8 cellular contexts compared by ENCODE assay signal in the genomic region with DNA sequence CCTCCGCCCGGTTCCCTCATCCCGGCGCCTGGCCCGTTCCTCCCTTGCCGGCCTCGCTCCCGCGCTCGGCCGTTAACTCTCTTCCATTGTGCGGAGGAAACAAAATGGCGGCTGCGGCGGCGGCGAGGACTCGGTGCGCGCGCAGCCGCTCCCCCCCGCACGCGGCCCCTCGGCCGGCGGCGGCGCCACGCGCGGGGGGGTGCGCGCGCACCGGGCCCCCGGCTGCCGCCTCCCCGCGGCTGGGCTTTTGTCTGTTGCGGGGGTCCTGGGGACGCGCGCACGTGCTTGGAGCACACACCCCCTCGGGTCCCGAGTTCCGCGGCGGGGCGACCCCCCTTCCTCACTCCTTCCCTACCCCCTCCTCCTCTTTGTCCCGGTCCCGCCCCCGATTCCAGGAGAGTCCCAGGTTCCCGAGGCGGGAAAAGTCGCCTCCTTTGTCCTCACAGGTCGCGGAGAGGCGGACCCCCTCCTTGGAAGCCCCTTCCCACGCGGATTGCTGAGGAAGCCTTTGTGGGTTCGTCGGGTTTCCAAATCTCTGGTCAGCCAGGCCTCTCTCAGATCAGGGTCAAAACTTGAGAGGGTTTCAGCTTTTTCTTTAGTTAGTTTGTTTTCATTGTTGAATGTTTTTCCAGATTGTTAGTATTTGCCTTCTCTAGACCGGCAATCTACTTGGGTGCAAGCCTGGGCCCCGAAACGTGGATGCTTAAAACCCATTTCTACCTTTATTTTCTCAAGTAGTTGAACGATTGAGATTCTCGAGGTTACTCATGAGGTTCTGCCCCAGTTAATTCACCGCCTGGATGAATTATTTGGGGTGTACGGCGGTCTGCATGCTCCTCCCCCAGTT. TPM values are rescaled to one million over a fixed set of nuclear protein-coding genes. Genes with fewer than 3 reads are reported as not detected.
A peak's percentile ranks its signal among the peaks of the same experiment; 100 is the strongest.
DNase-seq lines count a peak whose midpoint lies in the region; ATAC-seq and TF ChIP-seq lines count a peak whose summit lies in the region.

No MANE protein-coding gene starts in this region.

- POLR2A ChIA-PET in naive thymus-derived CD4-positive, alpha-beta T cell (lab: Charles Lee), result interaction anchor here (1.6 kb wide), 1 partner anchor 47 kb away, joined by 5 read pairs; a partner anchor contains a TSS

- peak overlapping the region; percentile 98 to 99 (median 99) for H3K27ac ChIP-seq in esophagus squamous epithelium
- H3K27ac ChIP-seq in naive thymus-derived CD4-positive, alpha-beta T cell (ENCODE audit: low read depth, low read length), result peak overlapping the region; percentile 100
- peak overlapping the region; percentile 94 for H3K27ac ChIP-seq in substantia nigra (ENCODE audit: low read depth, low read length, poor library complexity, severe bottlenecking)

- peaks cover 17 to 67% (median 46%) of the 10 kb centered on the region in 7 donors for H3K4me1 Mint-ChIP-seq in naive thymus-derived CD4-positive, alpha-beta T cell

- H3K36me3 ChIP-seq in esophagus squamous epithelium, result peaks cover 0 to 11% (median 0%) of the 10 kb centered on the region in 3 donors
- H3K36me3 ChIP-seq in naive thymus-derived CD4-positive, alpha-beta T cell (ENCODE audit: control insufficient read depth in 2 of 3, insufficient read depth in 3 of 3, low read length in 3 of 3), result peaks cover 0 to 15% (median 4%) of the 10 kb centered on the region in 3 experiments

- peak; percentile 73 for DNase-seq in DMS53 (lab: John Stamatoyannopoulos, UW)
- no peak for DNase-seq in DMS53 treated with DMSO at 0.1 percent for 48 hours (lab: John Stamatoyannopoulos, UW; ENCODE audit: unreplicated experiment)
- peak; percentile 69 for DNase-seq in NCI-H510A treated with DMSO at 0.1 percent for 48 hours (lab: John Stamatoyannopoulos, UW)
- peak; percentile 65 for DNase-seq in activated T-cell treated with anti-CD3 and anti-CD28 coated beads for 48 hours (ENCODE audit: low read depth)
- DNase-seq in esophagus squamous epithelium (lab: John Stamatoyannopoulos, UW), result no peak
- DNase-seq in naive thymus-derived CD4-positive, alpha-beta T cell, result peak in 4 of 9 donors; percentile 7 to 41 (median 20)
- DNase-seq in substantia nigra (lab: John Stamatoyannopoulos, UW), result peak in 23 of 49 donors; percentile 6 to 70 (median 38)

- H3K27me3 ChIP-seq in esophagus squamous epithelium, result no peaks in the 10 kb centered on the region
- no peaks in the 10 kb centered on the region for H3K27me3 ChIP-seq in naive thymus-derived CD4-positive, alpha-beta T cell (ENCODE audit: control insufficient read depth in 2 of 2, insufficient read depth in 2 of 2, low read length in 2 of 2)

- no peak for TF ChIP-seq POLR2A in esophagus squamous epithelium (IDR thresholded peaks at IDR 0.05)

- H3K36me3 Mint-ChIP-seq in naive thymus-derived CD4-positive, alpha-beta T cell, result peaks cover 0 to 15% (median 5%) of the 10 kb centered on the region in 5 donors

- peaks cover 0 to 3% (median 0%) of the 10 kb centered on the region in 5 donors for H3K27me3 Mint-ChIP-seq in naive thymus-derived CD4-positive, alpha-beta T cell

- no peak for TF ChIP-seq CTCF in esophagus squamous epithelium (IDR thresholded peaks at IDR 0.05)

- H3K4me1 ChIP-seq in esophagus squamous epithelium, result peaks cover 30 to 76% (median 48%) of the 10 kb centered on the region in 3 donors
- H3K4me1 ChIP-seq in naive thymus-derived CD4-positive, alpha-beta T cell (ENCODE audit: control insufficient read depth in 2 of 2, insufficient read depth in 2 of 2, low read length in 2 of 2), result peaks cover 35 to 39% of the 10 kb centered on the region in 2 donors

- peak; percentile 18 for ATAC-seq in HG03039 (IDR thresholded peaks at IDR 0.05; ENCODE audit: unreplicated experiment)
- peak; percentile 19 for ATAC-seq in naive thymus-derived CD4-positive, alpha-beta T cell

- peak overlapping the region; percentile 89 to 98 (median 95) for H3K4me3 Mint-ChIP-seq in naive thymus-derived CD4-positive, alpha-beta T cell

- intact Hi-C loops in esophagus squamous epithelium (cut with DNase I), result no loop called here
- intact Hi-C loops in naive thymus-derived CD4-positive, alpha-beta T cell (cut with micrococcal nuclease), result loop anchor here (1.0 to 10.0 kb wide), 16 partner anchors 40 to 852 kb away; a partner anchor contains a TSS

- H3K27ac Mint-ChIP-seq in naive thymus-derived CD4-positive, alpha-beta T cell, result peak overlapping the region; percentile 87 to 99 (median 97)

- 1% methylated on average over 13 to 18 of the region's 73 CpGs for WGBS in esophagus squamous epithelium, 2 donors

- CTCF ChIA-PET in naive thymus-derived CD4-positive, alpha-beta T cell (lab: Charles Lee), result interaction anchor here (1.2 kb wide), 1 partner anchor 11 kb away, joined by 3 read pairs; no protein-coding TSS in a partner anchor

- no peaks in the 10 kb centered on the region for H3K9me3 ChIP-seq in esophagus squamous epithelium
- no peaks in the 10 kb centered on the region for H3K9me3 ChIP-seq in naive thymus-derived CD4-positive, alpha-beta T cell (ENCODE audit: control insufficient read depth in 2 of 3, low read length in 3 of 3)

- H3K4me3 ChIP-seq in esophagus squamous epithelium, result peak overlapping the region; percentile 95 to 99 (median 98)
- peak overlapping the region; percentile 73 for H3K4me3 ChIP-seq in naive thymus-derived CD4-positive, alpha-beta T cell (ENCODE audit: low read length)

- peaks cover 0 to 8% (median 0%) of the 10 kb centered on the region in 11 donors for H3K9me3 Mint-ChIP-seq in naive thymus-derived CD4-positive, alpha-beta T cell

RNA-seq across cellular contexts. Expression of a gene that starts 0.7 kb away (rescaled TPM):
- total RNA-seq in esophagus squamous epithelium, result 100 to 1,000 TPM in 2 of 4 donors, 10 to 100 TPM in 2; 68.7 to 123 (median 98.3) TPM
- 100 to 1,000 TPM; 346 to 515 (median 368) TPM for total RNA-seq in naive thymus-derived CD4-positive, alpha-beta T cell
- 10 to 100 TPM; 91.0 to 99.9 TPM for polyA plus RNA-seq in naive thymus-derived CD4-positive, alpha-beta T cell

RNA-seq across cellular contexts. Expression of a gene that starts 29.5 kb away (rescaled TPM):
- 10 to 100 TPM; 59.7 to 82.8 (median 69.8) TPM for total RNA-seq in esophagus squamous epithelium
- 100 to 1,000 TPM; 148 to 272 (median 194) TPM for total RNA-seq in naive thymus-derived CD4-positive, alpha-beta T cell
- polyA plus RNA-seq in naive thymus-derived CD4-positive, alpha-beta T cell, result 100 to 1,000 TPM; 216 to 375 TPM

RNA-seq across cellular contexts. Expression of a gene that starts 46.4 kb away (rescaled TPM):
- total RNA-seq in esophagus squamous epithelium, result 10 to 100 TPM; 25.3 to 50.9 (median 27.3) TPM
- total RNA-seq in naive thymus-derived CD4-positive, alpha-beta T cell, result 10 to 100 TPM; 36.1 to 63.4 (median 54.9) TPM
- polyA plus RNA-seq in naive thymus-derived CD4-positive, alpha-beta T cell, result 10 to 100 TPM; 38.0 to 41.8 TPM

Comparison
In these comparisons a context has a peak if more than half of its experiments do, and no peak if none do; other contexts are left out.
1. DNase-seq: peak in DMS53 (single experiment), NCI-H510A treated with DMSO at 0.1 percent for 48 hours (single experiment) and activated T-cell treated with anti-CD3 and anti-CD28 coated beads for 48 hours (single experiment); none in DMS53 treated with DMSO at 0.1 percent for 48 hours (single experiment) and esophagus squamous epithelium (single experiment).
2. Peak in every context shown above with its lines, with median percentiles within 50 percentile points of each other: H3K27ac ChIP-seq.